In genomic region chr7:24786941-24787340, GRCh38 we compare ENCODE assay signal across 9 cellular contexts. TPM values are rescaled to one million over a fixed set of nuclear protein-coding genes. Genes with fewer than 3 reads are reported as not detected.
A peak's percentile ranks its signal among the peaks of the same experiment; 100 is the strongest.
DNase-seq lines count a peak whose midpoint lies in the region; ATAC-seq, FAIRE-seq and TF ChIP-seq lines count a peak whose summit lies in the region.
"Had no signal": no experiment of that assay in that cellular context is flagged by ENCODE, and none has a peak within 500 bp of the region (broad histone marks: within the 10 kb centered on the region; RNA-seq: fewer than 3 reads in every experiment).

No MANE protein-coding gene starts in this region.

- no peak for TF ChIP-seq POLR2A in uterus (IDR thresholded peaks at IDR 0.05)

- FAIRE-seq in frontal cortex (lab: Jason Lieb, UNC): no peak

- H3K9me3 ChIP-seq in uterus: no peaks in the 10 kb centered on the region
- H3K9me3 ChIP-seq: neutrophil had no signal

- H3K27me3 ChIP-seq in foreskin keratinocyte: no peaks in the 10 kb centered on the region
- no peaks in the 10 kb centered on the region for H3K27me3 ChIP-seq in uterus
- H3K27me3 ChIP-seq: neutrophil had no signal

- DNase-seq in ACHN: peak; percentile 99
- peak; percentile 72 to 79 for DNase-seq in SW 1271 (lab: John Stamatoyannopoulos, UW)
- DNase-seq in foreskin keratinocyte: peak; percentile 80 to 91
- no peak for DNase-seq in uterus
- no peak for DNase-seq in frontal cortex (ENCODE audit: low spot score in 2 of 2)

- no peak overlapping the region for H3K4me3 ChIP-seq in uterus

- H3K36me3 ChIP-seq in uterus: no peaks in the 10 kb centered on the region
- H3K36me3 ChIP-seq: neutrophil had no signal

- peak; percentile 54 for ATAC-seq in GM21723 (IDR thresholded peaks at IDR 0.05; ENCODE audit: unreplicated experiment)
- ATAC-seq in foreskin keratinocyte: peak; percentile 99
- no peak for ATAC-seq in HG02588 (IDR thresholded peaks at IDR 0.05; ENCODE audit: unreplicated experiment)
- no peak for ATAC-seq in HG02981 (IDR thresholded peaks at IDR 0.05; ENCODE audit: unreplicated experiment)

- TF ChIP-seq CTCF in foreskin keratinocyte (conservative IDR thresholded peaks at IDR 0.05) (no peak), uterus (IDR thresholded peaks at IDR 0.05) (no peak)

- peaks cover 3% of the 10 kb centered on the region for H3K4me1 ChIP-seq in foreskin keratinocyte
- no peaks in the 10 kb centered on the region for H3K4me1 ChIP-seq in uterus

- in situ Hi-C loops in ACHN (cut with HindIII; ENCODE audit: low pct_ligation_motif_present, low pct_unique_long_range_greater_than_20kb, low sequenced_read_pairs): no loop called here

- intact Hi-C loops in uterus (cut with DNase I; ENCODE audit: low total_unique reads): no loop called here

- H3K27ac ChIP-seq in foreskin keratinocyte (peak overlapping the region; percentile 69), uterus (no peak overlapping the region)
- H3K27ac ChIP-seq: neutrophil had no signal

RNA-seq across cellular contexts. Expression of gene GSDME, which starts 29.7 kb away (rescaled TPM):
- total RNA-seq in foreskin keratinocyte (57.0 and 68.5 TPM in 2 replicates), uterus (10 to 100 TPM; 10.8 to 25.5 (median 20.8) TPM), frontal cortex (39.5 TPM)
- polyA plus RNA-seq in foreskin keratinocyte: 53.2 and 64.3 TPM in 2 replicates

Comparison
In these comparisons a context has a peak if more than half of its experiments do, and no peak if none do; other contexts are left out.
1. DNase-seq: peak in ACHN (single experiment), SW 1271 (2 of 2) and foreskin keratinocyte (2 of 2); none in uterus (0 of 2) and frontal cortex (0 of 2).
2. ATAC-seq: peak in GM21723 (single experiment) and foreskin keratinocyte (single experiment); none in HG02588 (single experiment) and HG02981 (single experiment).